8 cellular contexts compared by ENCODE assay signal in genomic region chr6:152301021-152301805, GRCh38.
DNase-seq lines count a peak whose midpoint lies in the region; ATAC-seq and TF ChIP-seq lines count a peak whose summit lies in the region.

No MANE protein-coding gene starts in this region.

- intact Hi-C loops in heart left ventricle (cut with DNase I), result loop anchor here in 2 of 10 donors (5.0 kb wide), 1 partner anchor 36 kb away; no protein-coding TSS in a partner anchor

- DNase-seq in activated CD4-positive, CD25-positive, alpha-beta regulatory T cell (lab: John Stamatoyannopoulos, UW), result no peak
- DNase-seq in heart left ventricle (no peak), NCI-H146 treated with DMSO at 0.1 percent for 48 hours (lab: John Stamatoyannopoulos, UW; ENCODE audit: unreplicated experiment) (no peak), NCI-H146 (lab: John Stamatoyannopoulos, UW) (no peak)

- TF ChIP-seq CTCF in WI38 (IDR thresholded peaks at IDR 0.05; ENCODE audit: low read depth, low read length) (no peak), heart left ventricle (IDR thresholded peaks at IDR 0.05) (no peak)

- H3K4me1 ChIP-seq in heart left ventricle (peaks cover 0 to 52% (median 14%) of the 10 kb centered on the region in 12 donors), skeletal muscle tissue (ENCODE audit: control insufficient read depth in 3 of 3, insufficient read depth in 3 of 3, low read length in 3 of 3) (peaks cover 8 to 19% (median 9%) of the 10 kb centered on the region in 3 donors)

- H3K4me3 ChIP-seq in WI38 (ENCODE audit: low read depth, low read length) (peak overlapping the region; percentile 75), heart left ventricle (peak overlapping the region; percentile 27 to 72 (median 56)), skeletal muscle tissue (ENCODE audit: low read length in 3 of 3) (peak overlapping the region; percentile 66 to 89 (median 71))

- H3K36me3 ChIP-seq in heart left ventricle (peaks cover 0 to 70% (median 36%) of the 10 kb centered on the region in 9 donors), skeletal muscle tissue (ENCODE audit: control insufficient read depth in 3 of 3, insufficient read depth in 3 of 3, low read length in 3 of 3) (peaks cover 5 to 14% (median 9%) of the 10 kb centered on the region in 3 donors)

- TF ChIP-seq POLR2A in heart left ventricle (IDR thresholded peaks at IDR 0.05), result no peak

- no peaks in the 10 kb centered on the region for H3K27me3 ChIP-seq in heart left ventricle
- H3K27me3 ChIP-seq in skeletal muscle tissue (ENCODE audit: control insufficient read depth in 3 of 3, insufficient read depth in 3 of 3, low read length in 3 of 3), result no peaks in the 10 kb centered on the region

- H3K27ac ChIP-seq in heart left ventricle (peak overlapping the region; percentile 37 to 95 (median 81)), skeletal muscle tissue (ENCODE audit: low read depth, low read length) (peak overlapping the region; percentile 52)

- H3K9me3 ChIP-seq in heart left ventricle, result no peaks in the 10 kb centered on the region
- no peaks in the 10 kb centered on the region for H3K9me3 ChIP-seq in skeletal muscle tissue (ENCODE audit: control insufficient read depth in 3 of 3, low read length in 3 of 3)

- peak overlapping the region; percentile 42 to 78 (median 70) for H3K9ac ChIP-seq in skeletal muscle tissue (ENCODE audit: low read depth in 1 of 3, low read length in 3 of 3)

- 22 to 30% (median 24%) methylated on average over 9 of the region's 9 CpGs for WGBS in heart left ventricle, 4 donors

- ATAC-seq in activated CD4-positive, CD25-positive, alpha-beta regulatory T cell treated with anti-CD3 and anti-CD28 coated beads, Interleukin-2, amount 50 U/mL, for 24 hours, result peak; percentile 52 to 62
- peak; percentile 34 for ATAC-seq in HG02973 (IDR thresholded peaks at IDR 0.05; ENCODE audit: unreplicated experiment)
- ATAC-seq in heart left ventricle, result peak in 2 of 4 donors; percentile 33 to 51
